ENCODE assay signal across 8 cellular contexts in genomic region chr18:13813271-13813849, GRCh38. TPM values are rescaled to one million over a fixed set of nuclear protein-coding genes. Genes with fewer than 3 reads are reported as not detected.
A peak's percentile ranks its signal among the peaks of the same experiment; 100 is the strongest.
DNase-seq lines count a peak whose midpoint lies in the region; ATAC-seq and TF ChIP-seq lines count a peak whose summit lies in the region.

No MANE protein-coding gene starts in this region.

- DNase-seq in CD8-positive, alpha-beta T cell: peak in 6 of 7 experiments; percentile 18 to 67 (median 46)
- DNase-seq in HPDE6-E6E7 (ENCODE audit: extremely low spot score) (peak; percentile 73), RPMI8226 (peak; percentile 74), foreskin keratinocyte (peak in 1 of 2 donors; percentile 45), osteoblast (ENCODE audit: insufficient read length, low spot score, missing footprints) (peak; percentile 90), upper lobe of right lung (no peak)
- peak; percentile 15 for DNase-seq in activated T-helper 9 cell treated with anti-CD3 and anti-CD28 coated beads, Interleukin-2, amount 50 U/mL, for 16 hours (ENCODE audit: low read depth)

- no peaks in the 10 kb centered on the region for H3K36me3 Mint-ChIP-seq in CD8-positive, alpha-beta T cell

- no peaks in the 10 kb centered on the region for H3K36me3 ChIP-seq in CD8-positive, alpha-beta T cell (ENCODE audit: insufficient read depth, low read length)
- H3K36me3 ChIP-seq in osteoblast (ENCODE audit: insufficient read depth, low read length) (no peaks in the 10 kb centered on the region), upper lobe of right lung (no peaks in the 10 kb centered on the region)

- CTCF ChIA-PET in CD8-positive, alpha-beta T cell (lab: Charles Lee): interaction anchor here (0.9 to 5.1 kb wide), 12 partner anchors 8 to 597 kb away, joined by 3 to 31 read pairs (median 5); partner anchors contain the start of gene MC5R

- no peaks in the 10 kb centered on the region for H3K9me3 ChIP-seq in CD8-positive, alpha-beta T cell (ENCODE audit: low read length)
- H3K9me3 ChIP-seq in osteoblast (ENCODE audit: low read depth, low read length): no peaks in the 10 kb centered on the region
- no peaks in the 10 kb centered on the region for H3K9me3 ChIP-seq in upper lobe of right lung

- H3K4me1 Mint-ChIP-seq in CD8-positive, alpha-beta T cell (ENCODE audit: low read depth): no peaks in the 10 kb centered on the region

- ATAC-seq in CD8-positive, alpha-beta T cell: peak; percentile 72
- peak; percentile 63 for ATAC-seq in GM19397 (IDR thresholded peaks at IDR 0.05; ENCODE audit: unreplicated experiment)
- ATAC-seq in foreskin keratinocyte: peak; percentile 79
- ATAC-seq in upper lobe of right lung: peak; percentile 91

- POLR2A ChIA-PET in CD8-positive, alpha-beta T cell (lab: Charles Lee): interaction anchor here (1.3 kb wide), 1 partner anchor 86 kb away, joined by 3 read pairs; no protein-coding TSS in a partner anchor

- H3K4me1 ChIP-seq in CD8-positive, alpha-beta T cell (ENCODE audit: insufficient read depth, low read length): no peaks in the 10 kb centered on the region
- H3K4me1 ChIP-seq in foreskin keratinocyte: peaks cover 4% of the 10 kb centered on the region
- H3K4me1 ChIP-seq in osteoblast (ENCODE audit: insufficient read depth, low read length): no peaks in the 10 kb centered on the region
- no peaks in the 10 kb centered on the region for H3K4me1 ChIP-seq in upper lobe of right lung

- TF ChIP-seq CTCF in CD8-positive, alpha-beta T cell (IDR thresholded peaks at IDR 0.05): peak; percentile 82
- TF ChIP-seq CTCF in foreskin keratinocyte (conservative IDR thresholded peaks at IDR 0.05): peak; percentile 85
- peak; percentile 89 for TF ChIP-seq CTCF in osteoblast (IDR thresholded peaks at IDR 0.05; ENCODE audit: extremely low read depth, low read depth, low read length)
- TF ChIP-seq CTCF in upper lobe of right lung (IDR thresholded peaks at IDR 0.05): peak; percentile 84

- intact Hi-C loops in CD8-positive, alpha-beta T cell (cut with DNase I, micrococcal nuclease): loop anchor here in 1 of 2 experiments (5.0 kb wide), 1 partner anchor 256 kb away; no protein-coding TSS in a partner anchor
- intact Hi-C loops in upper lobe of right lung (cut with DNase I): loop anchor here (10.0 kb wide), 1 partner anchor 271 kb away; no protein-coding TSS in a partner anchor

- H3K9me3 Mint-ChIP-seq in CD8-positive, alpha-beta T cell: no peaks in the 10 kb centered on the region

- no peaks in the 10 kb centered on the region for H3K27me3 Mint-ChIP-seq in CD8-positive, alpha-beta T cell (ENCODE audit: low read depth)

- H3K27ac Mint-ChIP-seq in CD8-positive, alpha-beta T cell: no peak overlapping the region

- H2AFZ ChIP-seq in osteoblast (ENCODE audit: low read length): peak overlapping the region; percentile 61

- H3K4me3 Mint-ChIP-seq in CD8-positive, alpha-beta T cell: no peak overlapping the region

- no peaks in the 10 kb centered on the region for H3K79me2 ChIP-seq in osteoblast (ENCODE audit: insufficient read depth, low read length)

- H3K4me3 ChIP-seq in CD8-positive, alpha-beta T cell (ENCODE audit: low read depth, low read length): no peak overlapping the region
- no peak overlapping the region for H3K4me3 ChIP-seq in osteoblast (ENCODE audit: insufficient read depth, low read length)
- no peak overlapping the region for H3K4me3 ChIP-seq in upper lobe of right lung

- no peak overlapping the region for H3K4me2 ChIP-seq in osteoblast (ENCODE audit: insufficient read depth, low read length)

- no peaks in the 10 kb centered on the region for H4K20me1 ChIP-seq in osteoblast (ENCODE audit: insufficient read depth, low read length)

- no peak overlapping the region for H3K27ac ChIP-seq in CD8-positive, alpha-beta T cell (ENCODE audit: low read depth, low read length)
- H3K27ac ChIP-seq in foreskin keratinocyte (no peak overlapping the region), osteoblast (ENCODE audit: low read depth, low read length) (no peak overlapping the region), upper lobe of right lung (no peak overlapping the region)

- no peaks in the 10 kb centered on the region for H3K27me3 ChIP-seq in CD8-positive, alpha-beta T cell (ENCODE audit: insufficient read depth, low read length)
- H3K27me3 ChIP-seq in foreskin keratinocyte: no peaks in the 10 kb centered on the region
- peaks cover 2% of the 10 kb centered on the region for H3K27me3 ChIP-seq in osteoblast (ENCODE audit: insufficient read depth, low read length)
- no peaks in the 10 kb centered on the region for H3K27me3 ChIP-seq in upper lobe of right lung

RNA-seq across cellular contexts. Expression of gene MC5R, which starts 10.6 kb away (rescaled TPM):
- not detected for total RNA-seq in CD8-positive, alpha-beta T cell
- total RNA-seq in foreskin keratinocyte (not detected in 2 replicates), osteoblast (0.36 and 0.59 TPM in 2 replicates), upper lobe of right lung (not detected)
- polyA plus RNA-seq in foreskin keratinocyte: not detected in 2 replicates
